Comparison of ENCODE assay signal across 1 cellular context in the genomic region with DNA sequence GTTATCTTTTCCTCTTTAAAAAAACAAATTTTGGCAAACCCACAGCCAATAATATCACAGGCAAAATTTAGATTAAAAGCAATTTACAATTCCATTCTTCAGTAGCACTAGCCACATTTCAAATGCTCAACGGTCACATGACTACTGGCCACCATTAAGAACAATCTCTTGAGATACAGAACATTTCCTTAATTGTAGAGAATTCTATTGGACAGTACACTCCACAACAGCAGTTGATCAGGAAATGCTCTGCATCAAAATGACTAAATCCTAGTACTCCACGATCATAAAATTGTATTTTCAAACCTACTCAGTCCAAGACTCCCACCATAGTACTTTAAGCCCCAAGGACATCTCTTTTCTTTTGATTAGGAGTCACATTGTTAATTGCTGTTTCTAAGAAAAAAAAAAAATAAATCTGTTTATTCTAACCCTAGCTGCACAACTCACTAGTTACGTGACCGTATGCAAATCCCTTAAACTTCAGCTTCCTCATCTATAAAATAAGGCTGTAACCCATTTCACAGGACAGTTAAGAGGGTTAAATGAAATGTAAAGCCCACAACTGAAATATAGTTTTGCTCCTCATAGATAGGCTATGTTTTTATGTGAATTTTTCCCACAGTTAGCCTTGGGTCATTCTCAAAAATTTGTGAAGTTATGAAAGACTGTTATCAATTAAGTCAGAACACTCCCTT.
A peak's percentile ranks its signal among the peaks of the same experiment; 100 is the strongest.
TF ChIP-seq lines count a peak whose summit lies in the region.

No MANE protein-coding gene starts in this region.

TF ChIP-seq in GM12878, 131 proteins besides CTCF, POLR2A, EP300 and RAD21:
- peak; percentile 25; the same call in 1 of the 2 replicates for TF ChIP-seq POLR2AphosphoS5 (IDR thresholded peaks at IDR 0.05; ENCODE audit: low read length)
- TF ChIP-seq, protein P1, sequence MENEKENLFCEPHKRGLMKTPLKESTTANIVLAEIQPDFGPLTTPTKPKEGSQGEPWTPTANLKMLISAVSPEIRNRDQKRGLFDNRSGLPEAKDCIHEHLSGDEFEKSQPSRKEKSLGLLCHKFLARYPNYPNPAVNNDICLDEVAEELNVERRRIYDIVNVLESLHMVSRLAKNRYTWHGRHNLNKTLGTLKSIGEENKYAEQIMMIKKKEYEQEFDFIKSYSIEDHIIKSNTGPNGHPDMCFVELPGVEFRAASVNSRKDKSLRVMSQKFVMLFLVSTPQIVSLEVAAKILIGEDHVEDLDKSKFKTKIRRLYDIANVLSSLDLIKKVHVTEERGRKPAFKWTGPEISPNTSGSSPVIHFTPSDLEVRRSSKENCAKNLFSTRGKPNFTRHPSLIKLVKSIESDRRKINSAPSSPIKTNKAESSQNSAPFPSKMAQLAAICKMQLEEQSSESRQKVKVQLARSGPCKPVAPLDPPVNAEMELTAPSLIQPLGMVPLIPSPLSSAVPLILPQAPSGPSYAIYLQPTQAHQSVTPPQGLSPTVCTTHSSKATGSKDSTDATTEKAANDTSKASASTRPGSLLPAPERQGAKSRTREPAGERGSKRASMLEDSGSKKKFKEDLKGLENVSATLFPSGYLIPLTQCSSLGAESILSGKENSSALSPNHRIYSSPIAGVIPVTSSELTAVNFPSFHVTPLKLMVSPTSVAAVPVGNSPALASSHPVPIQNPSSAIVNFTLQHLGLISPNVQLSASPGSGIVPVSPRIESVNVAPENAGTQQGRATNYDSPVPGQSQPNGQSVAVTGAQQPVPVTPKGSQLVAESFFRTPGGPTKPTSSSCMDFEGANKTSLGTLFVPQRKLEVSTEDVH (IDR thresholded peaks at IDR 0.05; ENCODE audit: low read depth, partially characterized antibody): no peak
